Comparison of ENCODE assay signal across 10 cellular contexts in the genomic region with DNA sequence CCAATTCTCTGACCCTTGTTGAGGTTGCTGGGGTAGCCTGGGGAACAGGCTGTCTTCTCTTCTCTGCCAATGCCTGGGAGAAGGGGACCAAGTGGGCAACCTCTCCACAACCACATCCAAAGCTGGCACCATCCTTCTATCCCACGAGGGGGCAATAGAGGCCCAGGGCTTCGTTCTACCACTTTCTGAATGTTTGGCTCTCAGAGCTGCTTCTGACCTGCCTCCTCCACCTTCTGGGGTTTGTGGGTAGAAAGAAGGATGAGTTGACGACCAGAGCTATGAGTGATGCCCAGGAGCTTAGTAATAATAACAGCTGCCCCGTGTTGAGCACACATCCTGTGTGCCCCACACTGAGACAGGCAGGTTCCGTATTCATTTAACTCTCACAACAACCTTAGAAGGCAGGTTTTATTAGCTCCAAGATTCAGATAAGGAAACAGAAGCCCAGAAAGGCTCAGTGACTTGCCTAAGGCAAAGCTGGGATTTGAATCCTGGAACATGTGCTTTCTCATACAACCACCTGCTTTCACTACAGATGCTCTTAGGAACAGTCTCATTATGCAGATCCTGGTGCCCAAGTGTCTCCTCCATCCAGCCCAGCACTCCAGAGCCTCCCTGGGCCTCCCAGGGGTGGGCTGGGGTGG. TPM values are rescaled to one million over a fixed set of nuclear protein-coding genes. Genes with fewer than 3 reads are reported as not detected.
A peak's percentile ranks its signal among the peaks of the same experiment; 100 is the strongest.
DNase-seq lines count a peak whose midpoint lies in the region; ATAC-seq, FAIRE-seq and TF ChIP-seq lines count a peak whose summit lies in the region.
"Had no signal": no experiment of that assay in that cellular context is flagged by ENCODE, and none has a peak within 500 bp of the region (broad histone marks: within the 10 kb centered on the region; RNA-seq: fewer than 3 reads in every experiment).

No MANE protein-coding gene starts in this region.

- ATAC-seq in GM21423 (IDR thresholded peaks at IDR 0.05; ENCODE audit: unreplicated experiment) (peak; percentile 77), HepG2 (peak; percentile 84)

- H3K27me3 ChIP-seq in MG63, result no peaks in the 10 kb centered on the region
- H3K27me3 ChIP-seq in HepG2 (ENCODE audit: control insufficient read depth in 1 of 2, insufficient read depth in 2 of 2, low read length in 2 of 2), result peaks cover 17 to 68% of the 10 kb centered on the region in 2 experiments

- H3K4me1 ChIP-seq in HepG2 (ENCODE audit: insufficient read depth, low read length), result peaks cover 19% of the 10 kb centered on the region; the same call in 1 of the 2 replicates

- TF ChIP-seq POLR2A in HepG2 (IDR thresholded peaks at IDR 0.05; ENCODE audit: insufficient read depth in 1 of 2, low read depth in 2 of 2, low read length in 2 of 2), result no peak

- H3K9me3 Mint-ChIP-seq in brain, result no peaks in the 10 kb centered on the region

- BruUV-seq in HepG2 (replicated peaks; lab: Mats Ljungman, UMichigan), result no TSS peak

- intact Hi-C loops in HepG2 (cut with micrococcal nuclease; ENCODE audit: unreplicated experiment), result loop anchor here (1.0 to 2.0 kb wide), 3 partner anchors 35 to 130 kb away; a partner anchor contains a TSS

- no peak overlapping the region for H3K9ac ChIP-seq in HepG2 (ENCODE audit: insufficient read depth, low read depth, low read length)

- POLR2A ChIA-PET in HepG2 (lab: Yijun Ruan, JAX), result interaction anchor here (0.9 to 2.6 kb wide), 10 partner anchors 9 to 131 kb away, joined by 3 to 35 read pairs (median 4); a partner anchor contains a TSS

- H3K27me3 Mint-ChIP-seq in brain, result no peaks in the 10 kb centered on the region

- no peaks in the 10 kb centered on the region for H4K20me1 ChIP-seq in HepG2 (ENCODE audit: insufficient read depth, low read length)

- 0 out of 2 replicates have a peak overlapping the region, but pooled peaks have one; percentile 0 for H3K4me2 ChIP-seq in HepG2 (ENCODE audit: low read depth, low read length)

- FAIRE-seq in HepG2 (lab: Jason Lieb, UNC), result peak; percentile 94

- no peak overlapping the region for H3K4me3 Mint-ChIP-seq in brain

- no peaks in the 10 kb centered on the region for H3K79me2 ChIP-seq in HepG2 (ENCODE audit: insufficient read depth, low read length)

- CTCF ChIA-PET in HepG2 (lab: Yijun Ruan, JAX; ENCODE audit: low intra/inter-chr PET ratio, low total read pairs), result interaction anchor here (1.5 to 5.0 kb wide), 3 partner anchors 9 to 130 kb away, joined by 9 to 121 read pairs (median 20); a partner anchor contains a TSS

- TF ChIP-seq RAD21 in HepG2 (CRISPR knock-in tag; IDR thresholded peaks at IDR 0.05), result peak; percentile 96

- H3K27ac ChIP-seq in HepG2 (ENCODE audit: extremely low read length, insufficient read depth, low read length), result no peak overlapping the region
- H3K27ac ChIP-seq: thoracic aorta had no signal

- in situ Hi-C loops in Caki2 (cut with HindIII; ENCODE audit: low pct_unique_long_range_greater_than_20kb, low sequenced_read_pairs) (no loop called here), HepG2 (cut with HindIII; ENCODE audit: extremely low pct_ligation_motif_present, low pct_unique_long_range_greater_than_20kb) (no loop called here)

- TF ChIP-seq CTCF in brain (conservative IDR thresholded peaks at IDR 0.05) (peak; percentile 72), HepG2 (CRISPR knock-in tag; IDR thresholded peaks at IDR 0.05) (peak; percentile 99)

- no peak for TF ChIP-seq EP300 in HepG2 (IDR thresholded peaks at IDR 0.05; ENCODE audit: low read depth in 2 of 2, low read length in 2 of 2)
- no peak for TF ChIP-seq EP300 in HepG2 (CRISPR knock-in tag; IDR thresholded peaks at IDR 0.05; ENCODE audit: borderline replicate concordance)

- H3K36me3 Mint-ChIP-seq in brain, result peaks cover 25% of the 10 kb centered on the region

- DNase-seq in Caki2 (ENCODE audit: low read depth) (peak; percentile 70), MG63 (peak; percentile 70), T-helper 22 cell (ENCODE audit: low read depth) (peak; percentile 58), HepG2 (ENCODE audit: low spot score) (peak; percentile 75), cerebellar nuclear complex (lab: John Stamatoyannopoulos, UW) (no peak)
- peak; percentile 49 to 60 for DNase-seq in stimulated activated CD8-positive, alpha-beta memory T cell treated with anti-CD3 and anti-CD28 coated beads, Interleukin-4, amount 100 ng/mL, for 4 hours (ENCODE audit: low read depth in 2 of 2, low spot score in 1 of 2)

- peak overlapping the region in 3 of 5 experiments; percentile 12 to 36 (median 27) for H3K27ac Mint-ChIP-seq in brain

- WGBS in HepG2 (ENCODE audit: low lambda C conversion rate), result 9% methylated on average over 5 of the region's 5 CpGs

- H3K36me3 ChIP-seq in MG63 (no peaks in the 10 kb centered on the region), HepG2 (replicated peaks in 1 of 2; ENCODE audit: control insufficient read depth in 1 of 2, insufficient read depth in 2 of 2, low read length in 2 of 2) (no peaks in the 10 kb centered on the region)
- H3K36me3 ChIP-seq: thoracic aorta had no signal

- no peaks in the 10 kb centered on the region for H3K9me3 ChIP-seq in MG63
- H3K9me3 ChIP-seq in HepG2 (ENCODE audit: low read length), result no peaks in the 10 kb centered on the region
- H3K9me3 ChIP-seq: thoracic aorta had no signal

- H2AFZ ChIP-seq in HepG2 (ENCODE audit: low read length), result no peak overlapping the region

- peaks cover 11% of the 10 kb centered on the region for H3K4me1 Mint-ChIP-seq in brain

- H3K4me3 ChIP-seq in MG63 (no peak overlapping the region), HepG2 (replicated peaks in 1 of 3; ENCODE audit: insufficient read depth in 1 of 3, low read depth in 2 of 3, low read length in 3 of 3) (no peak overlapping the region)
- H3K4me3 ChIP-seq: thoracic aorta had no signal

RNA-seq across cellular contexts. Expression of a gene that starts 11.1 kb away (rescaled TPM):
- not detected in 2 replicates for total RNA-seq in Caki2 (2014; rRNA removed; shearing (Covaris generic); ENCODE audit: low replicate concordance)
- 7.0 and 31.1 TPM in 2 replicates for total RNA-seq in MG63 (2014; rRNA removed; shearing (Covaris generic); ENCODE audit: low replicate concordance)
- polyA plus RNA-seq in brain (ENCODE audit: insufficient read depth, low read depth, low replicate concordance), result 28.0 TPM
- total RNA-seq in HepG2 (2016; rRNA removed; fragmentation: Illumina TruSeq; extraction: Trizol), result not detected in 2 replicates
- total RNA-seq in HepG2 (2016; cell fraction: cytosol; rRNA removed; fragmentation: Illumina TruSeq; extraction: Trizol; ENCODE audit: low read depth), result not detected in 2 replicates
- not detected in 2 replicates for total RNA-seq in HepG2 (2016; cell fraction: insoluble cytoplasmic fraction; rRNA removed; fragmentation: Illumina TruSeq; extraction: Trizol)
- total RNA-seq in HepG2 (2016; cell fraction: membrane; rRNA removed; fragmentation: Illumina TruSeq; extraction: Trizol), result not detected in 2 replicates
- not detected in 2 replicates for total RNA-seq in HepG2 (2016; cell fraction: nucleus; rRNA removed; fragmentation: Illumina TruSeq; extraction: Trizol)
- 0.25 TPM in 1 of 2 replicates, not detected in the other for polyA plus RNA-seq in HepG2 (2011; rRNA removed)
- 0.03 TPM in 1 of 2 replicates, not detected in the other for polyA plus RNA-seq in HepG2 (2011; cell fraction: cytosol; rRNA removed)
- polyA plus RNA-seq in HepG2 (2011; cell fraction: nucleus; rRNA removed), result 0.09 and 0.50 TPM in 2 replicates
- polyA plus RNA-seq in HepG2 (2012), result 0.03 TPM in 1 of 2 replicates, not detected in the other
- not detected in 2 replicates for polyA plus RNA-seq in HepG2 (2016; cell fraction: cytosol; fragmentation: Illumina TruSeq; extraction: Trizol; ENCODE audit: low read depth)
- polyA plus RNA-seq in HepG2 (2016; cell fraction: insoluble cytoplasmic fraction; fragmentation: Illumina TruSeq; extraction: Trizol; ENCODE audit: low read depth), result not detected in 2 replicates
- polyA plus RNA-seq in HepG2 (2016; cell fraction: membrane; fragmentation: Illumina TruSeq; extraction: Trizol; ENCODE audit: low read depth), result not detected in 2 replicates
- not detected in 2 replicates for polyA plus RNA-seq in HepG2 (2016; cell fraction: nucleus; fragmentation: Illumina TruSeq; extraction: Trizol; ENCODE audit: insufficient read depth, low read depth)
- polyA minus RNA-seq in HepG2 (2011; rRNA and poly(A)+ RNA removed; ENCODE audit: low replicate concordance), result 0.26 TPM in 1 of 2 replicates, not detected in the other
- not detected in 2 replicates for polyA minus RNA-seq in HepG2 (2011; cell fraction: cytosol; rRNA and poly(A)+ RNA removed)
- polyA minus RNA-seq in HepG2 (2011; cell fraction: nucleus; rRNA and poly(A)+ RNA removed), result under 0.01 TPM in 1 of 2 replicates, not detected in the other

RNA-seq across cellular contexts. Expression of a gene that starts 34.5 kb away (rescaled TPM):
- 54.4 and 57.4 TPM in 2 replicates for total RNA-seq in Caki2 (2014; rRNA removed; shearing (Covaris generic); ENCODE audit: low replicate concordance)
- total RNA-seq in MG63 (2014; rRNA removed; shearing (Covaris generic); ENCODE audit: low replicate concordance), result 97.2 and 170 TPM in 2 replicates
- 111 TPM for polyA plus RNA-seq in brain (ENCODE audit: insufficient read depth, low read depth, low replicate concordance)
- total RNA-seq in HepG2 (2016; rRNA removed; fragmentation: Illumina TruSeq; extraction: Trizol), result 155 and 252 TPM in 2 replicates
- total RNA-seq in HepG2 (2016; cell fraction: cytosol; rRNA removed; fragmentation: Illumina TruSeq; extraction: Trizol; ENCODE audit: low read depth), result 72.2 and 76.4 TPM in 2 replicates
- 169 and 290 TPM in 2 replicates for total RNA-seq in HepG2 (2016; cell fraction: insoluble cytoplasmic fraction; rRNA removed; fragmentation: Illumina TruSeq; extraction: Trizol)
- total RNA-seq in HepG2 (2016; cell fraction: membrane; rRNA removed; fragmentation: Illumina TruSeq; extraction: Trizol), result 130 and 134 TPM in 2 replicates
- 74.4 and 75.7 TPM in 2 replicates for total RNA-seq in HepG2 (2016; cell fraction: nucleus; rRNA removed; fragmentation: Illumina TruSeq; extraction: Trizol)
- polyA plus RNA-seq in HepG2 (2011; rRNA removed), result 231 and 244 TPM in 2 replicates
- 148 and 229 TPM in 2 replicates for polyA plus RNA-seq in HepG2 (2011; cell fraction: cytosol; rRNA removed)
- polyA plus RNA-seq in HepG2 (2011; cell fraction: nucleus; rRNA removed), result 65.5 and 71.0 TPM in 2 replicates
- 227 and 249 TPM in 2 replicates for polyA plus RNA-seq in HepG2 (2012)
- 105 and 107 TPM in 2 replicates for polyA plus RNA-seq in HepG2 (2016; cell fraction: cytosol; fragmentation: Illumina TruSeq; extraction: Trizol; ENCODE audit: low read depth)
- 309 and 341 TPM in 2 replicates for polyA plus RNA-seq in HepG2 (2016; cell fraction: insoluble cytoplasmic fraction; fragmentation: Illumina TruSeq; extraction: Trizol; ENCODE audit: low read depth)
- polyA plus RNA-seq in HepG2 (2016; cell fraction: membrane; fragmentation: Illumina TruSeq; extraction: Trizol; ENCODE audit: low read depth), result 144 and 156 TPM in 2 replicates
- polyA plus RNA-seq in HepG2 (2016; cell fraction: nucleus; fragmentation: Illumina TruSeq; extraction: Trizol; ENCODE audit: insufficient read depth, low read depth), result 164 and 191 TPM in 2 replicates
- polyA minus RNA-seq in HepG2 (2011; rRNA and poly(A)+ RNA removed; ENCODE audit: low replicate concordance), result 68.7 and 109 TPM in 2 replicates
- polyA minus RNA-seq in HepG2 (2011; cell fraction: cytosol; rRNA and poly(A)+ RNA removed), result 45.1 and 56.8 TPM in 2 replicates
- polyA minus RNA-seq in HepG2 (2011; cell fraction: nucleus; rRNA and poly(A)+ RNA removed), result 51.9 and 61.5 TPM in 2 replicates

RNA-seq across cellular contexts. Expression of a gene that starts 36.8 kb away (rescaled TPM):
- total RNA-seq in Caki2 (2014; rRNA removed; shearing (Covaris generic); ENCODE audit: low replicate concordance), result not detected in 2 replicates
- not detected in 2 replicates for total RNA-seq in MG63 (2014; rRNA removed; shearing (Covaris generic); ENCODE audit: low replicate concordance)
- polyA plus RNA-seq in brain (ENCODE audit: insufficient read depth, low read depth, low replicate concordance) (0.88 TPM), HepG2 (2011; rRNA removed) (not detected in 2 replicates)
- not detected in 2 replicates for total RNA-seq in HepG2 (2016; rRNA removed; fragmentation: Illumina TruSeq; extraction: Trizol)
- not detected in 2 replicates for total RNA-seq in HepG2 (2016; cell fraction: cytosol; rRNA removed; fragmentation: Illumina TruSeq; extraction: Trizol; ENCODE audit: low read depth)
- not detected in 2 replicates for total RNA-seq in HepG2 (2016; cell fraction: insoluble cytoplasmic fraction; rRNA removed; fragmentation: Illumina TruSeq; extraction: Trizol)
- not detected in 2 replicates for total RNA-seq in HepG2 (2016; cell fraction: membrane; rRNA removed; fragmentation: Illumina TruSeq; extraction: Trizol)
- total RNA-seq in HepG2 (2016; cell fraction: nucleus; rRNA removed; fragmentation: Illumina TruSeq; extraction: Trizol), result not detected in 2 replicates
- not detected in 2 replicates for polyA plus RNA-seq in HepG2 (2011; cell fraction: cytosol; rRNA removed)
- 0.06 and 0.09 TPM in 2 replicates for polyA plus RNA-seq in HepG2 (2011; cell fraction: nucleus; rRNA removed)
- polyA plus RNA-seq in HepG2 (2012), result not detected in 2 replicates
- polyA plus RNA-seq in HepG2 (2016; cell fraction: cytosol; fragmentation: Illumina TruSeq; extraction: Trizol; ENCODE audit: low read depth), result not detected in 2 replicates
- not detected in 2 replicates for polyA plus RNA-seq in HepG2 (2016; cell fraction: insoluble cytoplasmic fraction; fragmentation: Illumina TruSeq; extraction: Trizol; ENCODE audit: low read depth)
- polyA plus RNA-seq in HepG2 (2016; cell fraction: membrane; fragmentation: Illumina TruSeq; extraction: Trizol; ENCODE audit: low read depth), result not detected in 2 replicates
- not detected in 2 replicates for polyA plus RNA-seq in HepG2 (2016; cell fraction: nucleus; fragmentation: Illumina TruSeq; extraction: Trizol; ENCODE audit: insufficient read depth, low read depth)
- polyA minus RNA-seq in HepG2 (2011; rRNA and poly(A)+ RNA removed; ENCODE audit: low replicate concordance), result not detected in 2 replicates
- polyA minus RNA-seq in HepG2 (2011; cell fraction: cytosol; rRNA and poly(A)+ RNA removed), result not detected in 2 replicates
- polyA minus RNA-seq in HepG2 (2011; cell fraction: nucleus; rRNA and poly(A)+ RNA removed), result not detected in 2 replicates
- total RNA-seq: activated CD8-positive, alpha-beta memory T cell treated with anti-CD3 and anti-CD28 coated beads for 36 hours had no signal

Comparison
In these comparisons a context has a peak if more than half of its experiments do, and no peak if none do; other contexts are left out.
1. DNase-seq: peak in Caki2 (single experiment), MG63 (single experiment), T-helper 22 cell (single experiment), HepG2 (single experiment) and stimulated activated CD8-positive, alpha-beta memory T cell treated with anti-CD3 and anti-CD28 coated beads, Interleukin-4, amount 100 ng/mL, for 4 hours (2 of 2); none in cerebellar nuclear complex (0 of 2).